In genomic region chr11:102456381-102456780, GRCh38 we compare ENCODE assay signal across 17 cellular contexts. TPM values are rescaled to one million over a fixed set of nuclear protein-coding genes. Genes with fewer than 3 reads are reported as not detected.
DNase-seq lines count a peak whose midpoint lies in the region; ATAC-seq and TF ChIP-seq lines count a peak whose summit lies in the region.
"Had no signal": no experiment of that assay in that cellular context is flagged by ENCODE, and none has a peak within 500 bp of the region (broad histone marks: within the 10 kb centered on the region; RNA-seq: fewer than 3 reads in every experiment).

No MANE protein-coding gene starts in this region.

- H3K14ac ChIP-seq in mesenchymal stem cell (ENCODE audit: low read length in 2 of 2): no peak overlapping the region

- H2AFZ ChIP-seq in mammary epithelial cell (ENCODE audit: low read depth, low read length): no peak overlapping the region
- no peak overlapping the region for H2AFZ ChIP-seq in mesenchymal stem cell (ENCODE audit: low read depth, low read length)

- no peak overlapping the region for H2BK12ac ChIP-seq in mesenchymal stem cell (ENCODE audit: low read length in 2 of 2)

- no peaks in the 10 kb centered on the region for H4K20me1 ChIP-seq in mammary epithelial cell (ENCODE audit: insufficient read depth, low read length)

- H3K9ac ChIP-seq in mammary epithelial cell (ENCODE audit: insufficient read depth, low read length) (no peak overlapping the region), mesenchymal stem cell (ENCODE audit: low read length) (no peak overlapping the region)

- H3K79me2 ChIP-seq in mammary epithelial cell (ENCODE audit: insufficient read depth, low read length): peaks cover 11% of the 10 kb centered on the region

- H3K27ac ChIP-seq in mammary epithelial cell (ENCODE audit: insufficient read depth, low read depth, low read length) (no peak overlapping the region), lung (ENCODE audit: low read depth in 1 of 2, low read length in 1 of 2) (no peak overlapping the region), mesenchymal stem cell (ENCODE audit: low read length, poor library complexity, severe bottlenecking) (no peak overlapping the region)
- H3K27ac ChIP-seq: body of pancreas, gastrocnemius medialis, right atrium auricular region, tibial artery had no signal

- BruUV-seq in mammary epithelial cell (replicated peaks; lab: Mats Ljungman, UMichigan): no TSS peak

- peaks cover 29% of the 10 kb centered on the region for H3K4me1 ChIP-seq in mammary epithelial cell (ENCODE audit: insufficient read depth, low read length)
- H3K4me1 ChIP-seq in lung (ENCODE audit: control insufficient read depth in 2 of 2, insufficient read depth in 2 of 2, low read length in 2 of 2): peaks cover 0 to 1% of the 10 kb centered on the region in 2 donors
- H3K4me1 ChIP-seq in mesenchymal stem cell (ENCODE audit: control insufficient read depth, insufficient read depth, low read depth, low read length): no peaks in the 10 kb centered on the region

- WGBS in mammary epithelial cell (ENCODE audit: low coverage, missing lambda C conversion rate): 94% methylated on average over 2 of the region's 2 CpGs
- WGBS in lung, 2 donors: 32 to 47% methylated on average over 2 of the region's 2 CpGs
- WGBS in mesenchymal stem cell: 95% methylated on average over 2 of the region's 2 CpGs

- ATAC-seq in lung (ENCODE audit: insufficient read depth, low FRiP score) (no peak), HG02884 (IDR thresholded peaks at IDR 0.05; ENCODE audit: unreplicated experiment) (no peak)
- ATAC-seq: body of pancreas, gastrocnemius medialis, T-helper 17 cell had no signal

- H3K36me3 ChIP-seq in mammary epithelial cell (ENCODE audit: insufficient read depth, low read length) (no peaks in the 10 kb centered on the region), lung (ENCODE audit: control insufficient read depth in 2 of 2, insufficient read depth in 2 of 2, low read length in 2 of 2) (no peaks in the 10 kb centered on the region), mesenchymal stem cell (ENCODE audit: control insufficient read depth in 1 of 2, insufficient read depth in 2 of 2, low read depth in 1 of 2, low read length in 2 of 2) (peaks cover 0 to 4% of the 10 kb centered on the region in 2 experiments)
- H3K36me3 ChIP-seq: gastrocnemius medialis, right atrium auricular region, tibial artery had no signal

- dilution Hi-C loops in mammary epithelial cell (cut with HindIII; ENCODE audit: low sequenced_read_pairs): no loop called here

- no peak overlapping the region for H3K23ac ChIP-seq in mesenchymal stem cell (ENCODE audit: low read length in 2 of 2)

- H3K27me3 ChIP-seq in mammary epithelial cell (ENCODE audit: insufficient read depth, low read length) (no peaks in the 10 kb centered on the region), lung (ENCODE audit: control insufficient read depth, insufficient read depth) (no peaks in the 10 kb centered on the region), mesenchymal stem cell (ENCODE audit: control insufficient read depth in 1 of 2, insufficient read depth in 1 of 2, low read length in 2 of 2) (no peaks in the 10 kb centered on the region)
- H3K27me3 ChIP-seq: body of pancreas, gastrocnemius medialis, right atrium auricular region, tibial artery had no signal

- no peak for TF ChIP-seq CTCF in mammary epithelial cell (conservative IDR thresholded peaks at IDR 0.05 in 1 of 2, IDR thresholded peaks at IDR 0.05 in 1 of 2; ENCODE audit: extremely low read depth in 1 of 2, insufficient read depth in 1 of 2, low read depth in 1 of 2, low read length in 2 of 2)
- TF ChIP-seq CTCF in lung (IDR thresholded peaks at IDR 0.05; ENCODE audit: control extremely low read depth, extremely low read depth): no peak

- no peak overlapping the region for H4K8ac ChIP-seq in mesenchymal stem cell (ENCODE audit: low read length)

- no peak overlapping the region for H2AK5ac ChIP-seq in mesenchymal stem cell (ENCODE audit: low read length, severe bottlenecking)

- in situ Hi-C loops in mammary epithelial cell (cut with MboI; ENCODE audit: low sequenced_read_pairs in 2 of 2): no loop called here

- H4K91ac ChIP-seq in mesenchymal stem cell (ENCODE audit: low read length): no peak overlapping the region

- H3K4me2 ChIP-seq in mammary epithelial cell (ENCODE audit: insufficient read depth, low read depth, low read length) (no peak overlapping the region), mesenchymal stem cell (ENCODE audit: low read length, poor library complexity, severe bottlenecking) (no peak overlapping the region)

- no peak overlapping the region for H2BK120ac ChIP-seq in mesenchymal stem cell (ENCODE audit: low read depth, low read length)

- H3K18ac ChIP-seq in mesenchymal stem cell (ENCODE audit: low read depth in 1 of 2, low read length in 2 of 2): no peak overlapping the region

- DNase-seq in CD1c-positive myeloid dendritic cell (ENCODE audit: extremely low spot score) (peak; percentile 78), NOMO-1 treated with DMSO at 0.1 percent for 48 hours (lab: John Stamatoyannopoulos, UW; ENCODE audit: unreplicated experiment) (peak; percentile 77), mammary epithelial cell (peak; percentile 48), lung (ENCODE audit: low spot score) (peak; percentile 48), NCI-H1694 treated with DMSO at 0.1 percent for 48 hours (lab: John Stamatoyannopoulos, UW) (no peak), glomerular visceral epithelial cell (ENCODE audit: extremely low spot score) (no peak), mesenchymal stem cell (no peak)
- DNase-seq: activated CD8-positive, alpha-beta memory T cell treated with anti-CD3 and anti-CD28 coated beads, Interleukin-2, amount 50 U/mL, for 48 hours; activated naive CD4-positive, alpha-beta T cell treated with anti-CD3 and anti-CD28 coated beads, Interleukin-2, amount 10 ng/mL, durations not matched to agents 7 days and 5 days; DMS 273 treated with DMSO at 0.1 percent for 48 hours; gastrocnemius medialis; NCI-H1092 treated with DMSO at 0.1 percent for 48 hours; T-helper 17 cell; tibial artery had no signal

- peaks cover 1% of the 10 kb centered on the region for H3K79me1 ChIP-seq in mesenchymal stem cell (replicated peaks; ENCODE audit: low read length, poor library complexity, severe bottlenecking)

- no peaks in the 10 kb centered on the region for H3K9me3 ChIP-seq in mammary epithelial cell (replicated peaks; ENCODE audit: insufficient read depth, low read length)
- no peaks in the 10 kb centered on the region for H3K9me3 ChIP-seq in lung (ENCODE audit: control insufficient read depth in 2 of 2, insufficient read depth in 1 of 2, low read length in 1 of 2)
- H3K9me3 ChIP-seq in mesenchymal stem cell (ENCODE audit: control insufficient read depth, low read length): no peaks in the 10 kb centered on the region
- H3K9me3 ChIP-seq: body of pancreas, gastrocnemius medialis, right atrium auricular region, tibial artery had no signal

- H3K4ac ChIP-seq in mesenchymal stem cell (ENCODE audit: low read depth in 1 of 2, low read length in 2 of 2): no peak overlapping the region

- H3K4me3 ChIP-seq in mammary epithelial cell (replicated peaks in 1 of 3; ENCODE audit: insufficient read depth in 1 of 3, low read depth in 2 of 3, low read length in 3 of 3) (no peak overlapping the region), lung (no peak overlapping the region), mesenchymal stem cell (ENCODE audit: insufficient read depth in 1 of 2, low read depth in 1 of 2, low read length in 2 of 2) (no peak overlapping the region)
- H3K4me3 ChIP-seq: body of pancreas, gastrocnemius medialis, right atrium auricular region, tibial artery had no signal

- no peak overlapping the region for H2BK5ac ChIP-seq in mesenchymal stem cell (ENCODE audit: low read depth, low read length, poor library complexity, severe bottlenecking)

- no peak overlapping the region for H2BK15ac ChIP-seq in mesenchymal stem cell (ENCODE audit: low read depth, poor library complexity, severe bottlenecking)

- CTCF ChIA-PET in mammary epithelial cell (lab: Charles Lee; ENCODE audit: low non-redundant PET): no interaction called here

- intact Hi-C loops in mammary epithelial cell (cut with micrococcal nuclease): no loop called here

RNA-seq across cellular contexts. Expression of gene TMEM123, which starts 3.8 kb away (rescaled TPM):
- 100 to 1,000 TPM in 1 of 2 donors, 10 to 100 TPM in 1; 96.9 to 111 TPM for total RNA-seq in mammary epithelial cell
- polyA plus RNA-seq in mammary epithelial cell: 169 TPM
- 63.6 TPM for polyA minus RNA-seq in mammary epithelial cell
- 100 to 1,000 TPM; 117 to 245 TPM for total RNA-seq in lung
- polyA plus RNA-seq in lung: 10 to 100 TPM; 53.6 to 83.5 TPM
- polyA plus RNA-seq in mesenchymal stem cell (2013, experiment 1 of 2): 88.9 TPM
- polyA plus RNA-seq in mesenchymal stem cell (2013, experiment 2 of 2): 102 TPM

Comparison
In these comparisons a context has a peak if more than half of its experiments do, and no peak if none do; other contexts are left out.
1. DNase-seq: peak in CD1c-positive myeloid dendritic cell (single experiment), NOMO-1 treated with DMSO at 0.1 percent for 48 hours (single experiment), mammary epithelial cell (single experiment) and lung (single experiment); none in NCI-H1694 treated with DMSO at 0.1 percent for 48 hours (single experiment), glomerular visceral epithelial cell (single experiment) and mesenchymal stem cell (single experiment).